Comparison of ENCODE assay signal across 25 cellular contexts in the genomic region with DNA sequence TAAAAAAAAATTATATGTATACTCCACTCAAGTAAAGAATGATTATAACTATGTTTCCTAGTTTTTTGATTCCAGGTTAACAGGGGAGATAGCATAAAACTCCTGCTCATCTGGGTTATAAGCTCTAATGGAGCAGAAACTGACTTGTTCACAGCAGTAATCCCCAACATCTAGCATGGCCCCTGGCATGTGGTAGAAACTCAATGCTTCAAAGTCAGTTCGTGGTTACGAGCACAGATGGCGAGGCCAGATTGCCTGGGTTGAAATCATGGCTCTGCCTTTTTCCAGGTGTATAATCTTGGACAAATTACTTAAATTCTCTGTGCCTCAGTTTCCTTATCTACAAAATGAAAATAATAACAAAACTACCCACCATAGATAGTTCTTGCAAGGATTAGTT.
DNase-seq lines count a peak whose midpoint lies in the region; ATAC-seq and TF ChIP-seq lines count a peak whose summit lies in the region.
"Had no signal": no experiment of that assay in that cellular context is flagged by ENCODE, and none has a peak within 500 bp of the region (broad histone marks: within the 10 kb centered on the region; RNA-seq: fewer than 3 reads in every experiment).

No MANE protein-coding gene starts in this region.

- H3K4me3 ChIP-seq in Jurkat, Clone E6-1 (ENCODE audit: low read length), result no peak overlapping the region
- no peak overlapping the region for H3K4me3 ChIP-seq in fibroblast of villous mesenchyme (ENCODE audit: low read depth, low read length)
- H3K4me3 ChIP-seq: gastrocnemius medialis, thoracic aorta had no signal

- DNase-seq in CMK (ENCODE audit: low read depth) (peak; percentile 8), OCI-M1 (lab: John Stamatoyannopoulos, UW) (peak; percentile 35), fibroblast of villous mesenchyme (ENCODE audit: low read depth) (peak; percentile 48), pons (ENCODE audit: low spot score) (no peak), SW 1271 (lab: John Stamatoyannopoulos, UW) (no peak)
- DNase-seq in Jurkat, Clone E6-1 (ENCODE audit: low read depth, low spot score), result peak; percentile 68
- DNase-seq: activated CD4-positive, alpha-beta T cell treated with anti-CD3 and anti-CD28 coated beads, Interleukin-2, amount 10 ng/mL, durations not matched to agents 24 days and 14 days; activated CD8-positive, alpha-beta memory T cell treated with anti-CD3 and anti-CD28 coated beads, Interleukin-2, amount 10 ng/mL, durations not matched to agents 7 days and 5 days; activated naive CD8-positive, alpha-beta T cell treated with anti-CD3 and anti-CD28 coated beads, Interleukin-2, amount 10 ng/mL, durations not matched to agents 7 days and 5 days; CD4-positive, alpha-beta T cell; effector memory CD8-positive, alpha-beta T cell; gastrocnemius medialis; HFFc6; kidney glomerular epithelial cell; NCI-H1436 treated with DMSO at 0.1 percent for 48 hours; NCI-H748 treated with DMSO at 0.1 percent for 48 hours; Right ventricle myocardium superior; stimulated activated CD4-positive, alpha-beta T cell treated with anti-CD3 and anti-CD28 coated beads, Interleukin-2, amount 100 ng/mL, for 48 hours; stimulated activated naive CD4-positive, alpha-beta T cell; T-cell had no signal

- TF ChIP-seq CTCF in fibroblast of villous mesenchyme (IDR thresholded peaks at IDR 0.05; ENCODE audit: insufficient read depth, low read depth, low read length), result no peak

- no peak for ATAC-seq in GM21381 (IDR thresholded peaks at IDR 0.05; ENCODE audit: unreplicated experiment)
- no peak for ATAC-seq in HG03460 (IDR thresholded peaks at IDR 0.05; ENCODE audit: unreplicated experiment)
- ATAC-seq: activated CD8-positive, alpha-beta memory T cell treated with anti-CD3 and anti-CD28 coated beads, Interleukin-2, amount 10 ng/mL, durations not matched to agents 7 days and 5 days; activated T-helper 17 cell treated with anti-CD3 and anti-CD28 coated beads, Interleukin-2, amount 50 U/mL, for 72 hours; effector memory CD8-positive, alpha-beta T cell; esophagus mucosa; gastrocnemius medialis; T-cell had no signal

Comparison
In these comparisons a context has a peak if more than half of its experiments do, and no peak if none do; other contexts are left out.
1. DNase-seq: peak in CMK (single experiment), Jurkat, Clone E6-1 (single experiment), OCI-M1 (single experiment) and fibroblast of villous mesenchyme (single experiment); none in pons (single experiment) and SW 1271 (0 of 2).